ENCODE assay signal across 13 cellular contexts in the genomic region with DNA sequence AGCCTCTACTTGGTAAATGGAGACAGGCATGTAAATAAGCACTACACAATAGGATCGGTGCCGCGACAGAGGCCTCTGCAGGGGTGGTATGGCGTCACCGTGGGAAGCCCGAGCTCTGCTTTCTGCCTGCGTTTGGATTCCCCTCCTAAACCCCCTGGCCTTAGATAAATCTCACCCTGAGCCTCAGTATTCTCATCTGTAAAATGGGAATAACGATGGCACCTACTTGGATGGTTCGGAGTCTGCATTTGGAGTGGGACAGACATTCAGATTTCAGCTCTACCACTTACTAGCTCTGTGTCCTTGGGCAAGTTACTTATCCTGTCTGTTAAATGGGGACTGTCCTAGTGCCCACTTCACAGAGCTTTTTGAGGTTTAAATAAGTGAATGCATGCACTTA. TPM values are rescaled to one million over a fixed set of nuclear protein-coding genes. Genes with fewer than 3 reads are reported as not detected.
DNase-seq lines count a peak whose midpoint lies in the region; ATAC-seq and TF ChIP-seq lines count a peak whose summit lies in the region.
"Had no signal": no experiment of that assay in that cellular context is flagged by ENCODE, and none has a peak within 500 bp of the region (broad histone marks: within the 10 kb centered on the region; RNA-seq: fewer than 3 reads in every experiment).

No MANE protein-coding gene starts in this region.

- H3K27ac ChIP-seq in aorta (ENCODE audit: low read depth in 1 of 2, low read length in 2 of 2): no peak overlapping the region

- no peaks in the 10 kb centered on the region for H3K27me3 ChIP-seq in aorta (ENCODE audit: control insufficient read depth in 1 of 2, insufficient read depth in 2 of 2, low read length in 1 of 2)

- DNase-seq in cardiac septum (ENCODE audit: low spot score): peak; percentile 1
- DNase-seq in left ventricle myocardium superior: no peak
- no peak for DNase-seq in endothelial cell (ENCODE audit: low spot score)
- peak; percentile 5 for DNase-seq in neural crest cell (ENCODE audit: low read depth, low spot score)
- DNase-seq in aorta: no peak
- no peak for DNase-seq in GDM1 (lab: John Stamatoyannopoulos, UW)
- no peak for DNase-seq in NCI-H1092 treated with DMSO at 0.1 percent for 48 hours (lab: John Stamatoyannopoulos, UW)
- no peak for DNase-seq in HUDEP-2 (lab: John Stamatoyannopoulos, UW; ENCODE audit: unreplicated experiment in 76 of 76)
- DNase-seq: activated CD4-positive, alpha-beta T cell treated with anti-CD3 and anti-CD28 coated beads, Interleukin-2, amount 50 U/mL, for 1 hour; amniotic stem cell; Kasumi-1; NCI-H1694 treated with DMSO at 0.1 percent for 48 hours; T-helper 9 cell had no signal

- H3K27me3 Mint-ChIP-seq in endothelial cell (ENCODE audit: unreplicated experiment) (peaks cover 3% of the 10 kb centered on the region), neural crest cell (ENCODE audit: low read depth) (no peaks in the 10 kb centered on the region)

- H3K27ac Mint-ChIP-seq in endothelial cell (ENCODE audit: unreplicated experiment) (peak overlapping the region; percentile 95), neural crest cell (ENCODE audit: unreplicated experiment) (peak overlapping the region; percentile 99)

- H3K4me1 Mint-ChIP-seq in endothelial cell (ENCODE audit: unreplicated experiment) (peaks cover 19% of the 10 kb centered on the region), neural crest cell (peaks cover 30% of the 10 kb centered on the region)

- H3K36me3 Mint-ChIP-seq in endothelial cell (ENCODE audit: low read depth, unreplicated experiment) (no peaks in the 10 kb centered on the region), neural crest cell (ENCODE audit: low read depth) (no peaks in the 10 kb centered on the region)

- 42 to 61% methylated on average over 9 of the region's 9 CpGs for WGBS in aorta, 2 donors

- intact Hi-C loops in cardiac septum (cut with DNase I) (no loop called here), left ventricle myocardium superior (cut with micrococcal nuclease) (no loop called here), aorta (cut with DNase I) (loop anchor here in 1 of 2 donors (5.0 kb wide), 1 partner anchor 104 kb away; no protein-coding TSS in a partner anchor)

- peaks cover 0 to 2% of the 10 kb centered on the region in 2 donors for H3K4me1 ChIP-seq in aorta (ENCODE audit: control insufficient read depth in 1 of 2, insufficient read depth in 2 of 2, low read length in 2 of 2)

- H3K36me3 ChIP-seq in aorta (ENCODE audit: control insufficient read depth in 1 of 2, insufficient read depth in 2 of 2, low read length in 1 of 2): no peaks in the 10 kb centered on the region

- TF ChIP-seq CTCF in endothelial cell (IDR thresholded peaks at IDR 0.05; ENCODE audit: unreplicated experiment) (no peak), neural crest cell (conservative IDR thresholded peaks at IDR 0.05) (no peak)

- H3K4me3 Mint-ChIP-seq in endothelial cell (ENCODE audit: unreplicated experiment) (no peak overlapping the region), neural crest cell (no peak overlapping the region)

- ATAC-seq in left ventricle myocardium superior: no peak
- peak; percentile 12 for ATAC-seq in aorta (ENCODE audit: low FRiP score)

- H3K9me3 Mint-ChIP-seq in endothelial cell (ENCODE audit: unreplicated experiment) (no peaks in the 10 kb centered on the region), neural crest cell (no peaks in the 10 kb centered on the region)

- H3K9me3 ChIP-seq in aorta (ENCODE audit: control insufficient read depth, low read length): no peaks in the 10 kb centered on the region

- H3K4me3 ChIP-seq in aorta (ENCODE audit: low read length in 2 of 2): no peak overlapping the region

RNA-seq across cellular contexts. Expression of a gene that starts 42.8 kb away (rescaled TPM):
- total RNA-seq in cardiac septum (35.6 TPM), left ventricle myocardium superior (37.0 TPM), endothelial cell (ENCODE audit: unreplicated experiment) (60.5 TPM), neural crest cell (79.6 and 89.0 TPM in 2 replicates), aorta (10 to 100 TPM; 74.8 to 98.3 TPM)
- polyA plus RNA-seq in aorta: 10 to 100 TPM in 1 of 2 donors, 1 to 10 TPM in 1; 8.8 to 29.7 TPM

Comparison
In these comparisons a context has a peak if more than half of its experiments do, and no peak if none do; other contexts are left out.
1. DNase-seq: peak in cardiac septum (single experiment) and neural crest cell (single experiment); none in left ventricle myocardium superior (single experiment), endothelial cell (single experiment), aorta (0 of 2), GDM1 (single experiment), NCI-H1092 treated with DMSO at 0.1 percent for 48 hours (single experiment) and HUDEP-2 (0 of 76).